26 cellular contexts compared by ENCODE assay signal in the genomic region with DNA sequence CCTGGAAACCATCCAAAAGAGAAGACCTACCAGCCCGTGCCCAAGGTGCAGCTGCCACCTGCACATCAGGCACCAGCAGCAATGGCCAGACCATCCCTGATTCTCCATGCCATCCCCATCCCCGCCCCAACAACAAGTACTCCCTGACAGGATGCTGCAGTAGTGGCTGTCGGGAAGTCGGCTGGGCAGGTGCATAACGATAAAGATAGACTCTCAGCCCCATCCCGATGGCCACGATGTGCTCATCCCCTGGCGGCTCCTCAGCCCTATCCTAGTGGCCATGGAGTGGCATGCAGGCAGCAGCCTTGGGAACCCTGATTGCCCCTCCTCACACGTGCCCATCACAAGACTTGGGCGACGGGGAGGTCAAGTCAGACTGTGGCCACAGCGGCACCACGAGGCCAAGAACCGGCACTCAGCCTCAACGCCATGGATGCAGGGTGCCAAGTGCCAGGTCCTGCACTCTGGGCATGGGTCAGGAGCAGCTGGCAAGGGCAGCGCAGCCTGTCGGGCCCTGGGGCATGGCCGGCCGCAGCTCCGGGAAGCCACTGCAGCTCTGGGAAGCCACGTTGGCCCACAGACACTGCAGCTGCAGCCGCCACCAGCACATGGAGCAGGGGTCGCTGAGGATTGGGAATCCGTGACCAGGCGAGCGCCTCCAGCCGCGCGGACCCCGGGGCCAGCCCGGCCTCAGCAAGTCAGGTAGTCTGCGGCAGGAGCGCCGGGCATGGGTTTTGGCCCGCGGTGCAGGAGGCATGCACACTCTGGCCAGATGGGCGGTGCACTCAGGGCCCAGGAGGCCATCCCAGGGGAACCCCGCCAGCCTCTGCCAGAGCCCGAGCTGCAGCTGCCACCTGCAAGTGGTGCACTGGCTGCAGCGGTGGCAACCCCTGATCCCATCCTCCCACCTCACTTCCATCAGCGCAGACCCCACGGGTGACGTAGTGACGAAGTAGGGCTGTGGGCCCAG.
"Had no signal": no experiment of that assay in that cellular context is flagged by ENCODE, and none has a peak within 500 bp of the region (broad histone marks: within the 10 kb centered on the region; RNA-seq: fewer than 3 reads in every experiment).

No MANE protein-coding gene starts in this region.

- H3K4me3 ChIP-seq: esophagus squamous epithelium, heart right ventricle, testis, transverse colon, uterus had no signal

- H3K36me3 ChIP-seq: esophagus squamous epithelium, heart right ventricle, transverse colon, uterus had no signal

- H3K27me3 ChIP-seq: esophagus squamous epithelium, heart right ventricle, testis, transverse colon, uterus had no signal

- DNase-seq: activated B cell treated with CpG ODN at 0.5 μM for 24 hours; activated CD4-positive, alpha-beta T cell treated with anti-CD3 and anti-CD28 coated beads, Interleukin-2, amount 50 U/mL, for 4 hours; activated naive CD4-positive, alpha-beta T cell; activated T-cell treated with anti-CD3 and anti-CD28 coated beads for 4 hours; activated T-cell treated with anti-CD3 and anti-CD28 coated beads, Interleukin-2, amount 50 U/mL, for 72 hours; effector CD8-positive, alpha-beta T cell; esophagus squamous epithelium; foreskin melanocyte; naive B cell; nucleus accumbens; small intestine; stimulated activated CD4-positive, alpha-beta T cell treated with anti-CD3 and anti-CD28 coated beads, Interleukin-2, amount 100 ng/mL, for 24 hours; stimulated activated naive CD4-positive, alpha-beta T cell; testis; transverse colon; uterus had no signal

- H3K36me3 Mint-ChIP-seq: mesothelial cell of epicardium, naive B cell, T-cell had no signal

- H3K27ac ChIP-seq: epithelial cell of prostate, esophagus squamous epithelium, heart right ventricle, parathyroid adenoma, testis, transverse colon, uterus had no signal

- H3K27me3 Mint-ChIP-seq: activated B cell treated with CpG ODN at 0.5 μM for 24 hours; central memory CD8-positive, alpha-beta T cell; naive B cell; T-cell had no signal

- H3K4me1 Mint-ChIP-seq: activated B cell treated with CpG ODN at 0.5 μM for 24 hours; central memory CD8-positive, alpha-beta T cell; mesothelial cell of epicardium; naive B cell; neural crest cell; T-cell had no signal

- H3K27ac Mint-ChIP-seq: activated B cell treated with CpG ODN at 0.5 μM for 24 hours; activated naive CD4-positive, alpha-beta T cell treated with anti-CD3 and anti-CD28 coated beads, Interleukin-2, amount 50 U/mL, for 72 hours; activated T-cell treated with anti-CD3 and anti-CD28 coated beads, Interleukin-2, amount 50 U/mL, for 72 hours; mesothelial cell of epicardium; naive B cell; T-cell; T-helper 2 cell treated with Interferon-gamma antibody and Interleukin-4, amounts not matched to agents 5 μg/mL and 100 μg/mL, for 36 hours had no signal

- H3K9me3 ChIP-seq: testis, uterus had no signal

- H3K4me3 Mint-ChIP-seq: activated B cell treated with CpG ODN at 0.5 μM for 24 hours; activated T-cell treated with anti-CD3 and anti-CD28 coated beads, Interleukin-2, amount 50 U/mL, for 72 hours; central memory CD8-positive, alpha-beta T cell; mesothelial cell of epicardium; naive B cell; neural crest cell; T-cell; T-helper 2 cell treated with Interferon-gamma antibody and Interleukin-4, amounts not matched to agents 5 μg/mL and 100 μg/mL, for 36 hours had no signal

- ATAC-seq: activated naive CD4-positive, alpha-beta T cell treated with anti-CD3 and anti-CD28 coated beads, Interleukin-2, amount 50 U/mL, for 72 hours; activated T-cell treated with anti-CD3 and anti-CD28 coated beads, Interleukin-2, amount 50 U/mL, for 72 hours; heart right ventricle; sciatic nerve; T-cell had no signal

- H3K4me1 ChIP-seq: esophagus squamous epithelium, heart right ventricle, parathyroid adenoma, testis, transverse colon, uterus had no signal
